Comparison of ENCODE assay signal across 1 cellular context in the genomic region with DNA sequence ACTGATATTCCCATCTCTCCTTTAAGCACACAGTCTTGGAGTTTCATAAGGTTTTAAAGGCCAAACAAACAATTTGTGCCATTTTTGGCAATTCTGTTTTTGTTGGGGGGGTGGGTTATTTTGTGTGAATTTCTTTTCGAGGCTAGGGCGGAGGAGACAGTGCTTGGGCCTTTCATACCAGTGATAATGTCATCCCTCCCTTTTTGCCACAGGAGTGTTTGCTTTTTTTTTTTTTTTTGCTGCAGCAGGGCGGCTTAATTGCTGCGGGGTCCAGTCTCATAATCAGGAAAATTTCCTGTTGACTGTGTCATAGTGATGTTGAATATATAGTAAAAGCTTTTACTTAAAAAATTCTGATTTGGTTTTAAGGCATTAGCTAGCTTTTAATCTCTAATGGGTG.
TF ChIP-seq lines count a peak whose summit lies in the region.

No MANE protein-coding gene starts in this region.

TF ChIP-seq in liver, 16 proteins besides CTCF, POLR2A, EP300 and RAD21 (continued from another document):
- TF ChIP-seq, protein P1, sequence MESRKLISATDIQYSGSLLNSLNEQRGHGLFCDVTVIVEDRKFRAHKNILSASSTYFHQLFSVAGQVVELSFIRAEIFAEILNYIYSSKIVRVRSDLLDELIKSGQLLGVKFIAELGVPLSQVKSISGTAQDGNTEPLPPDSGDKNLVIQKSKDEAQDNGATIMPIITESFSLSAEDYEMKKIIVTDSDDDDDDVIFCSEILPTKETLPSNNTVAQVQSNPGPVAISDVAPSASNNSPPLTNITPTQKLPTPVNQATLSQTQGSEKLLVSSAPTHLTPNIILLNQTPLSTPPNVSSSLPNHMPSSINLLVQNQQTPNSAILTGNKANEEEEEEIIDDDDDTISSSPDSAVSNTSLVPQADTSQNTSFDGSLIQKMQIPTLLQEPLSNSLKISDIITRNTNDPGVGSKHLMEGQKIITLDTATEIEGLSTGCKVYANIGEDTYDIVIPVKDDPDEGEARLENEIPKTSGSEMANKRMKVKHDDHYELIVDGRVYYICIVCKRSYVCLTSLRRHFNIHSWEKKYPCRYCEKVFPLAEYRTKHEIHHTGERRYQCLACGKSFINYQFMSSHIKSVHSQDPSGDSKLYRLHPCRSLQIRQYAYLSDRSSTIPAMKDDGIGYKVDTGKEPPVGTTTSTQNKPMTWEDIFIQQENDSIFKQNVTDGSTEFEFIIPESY (IDR thresholded peaks at IDR 0.05), result no peak
- no peak for TF ChIP-seq FOXA2 (IDR thresholded peaks at IDR 0.05)
- TF ChIP-seq HNF4A (conservative IDR thresholded peaks at IDR 0.05), result no peak
